Comparison of ENCODE assay signal across 1 cellular context in genomic region chr3:122674339-122674738, GRCh38.
TF ChIP-seq lines count a peak whose summit lies in the region.

No MANE protein-coding gene starts in this region.

TF ChIP-seq in GM23338, 12 proteins besides CTCF, POLR2A, EP300 and RAD21 (continued from another document):
- TF ChIP-seq ZNF462 (CRISPR knock-in tag; IDR thresholded peaks at IDR 0.05) (no peak), EZH2 (IDR thresholded peaks at IDR 0.05; ENCODE audit: low read depth, unreplicated experiment) (no peak), CREB1 (CRISPR knock-in tag; IDR thresholded peaks at IDR 0.05; ENCODE audit: low read depth) (no peak), REST (IDR thresholded peaks at IDR 0.05; ENCODE audit: unreplicated experiment) (no peak), ZNF331 (CRISPR knock-in tag; IDR thresholded peaks at IDR 0.05; ENCODE audit: low read depth) (no peak), JUNB (IDR thresholded peaks at IDR 0.05; ENCODE audit: unreplicated experiment) (no peak)
